In the genomic region with DNA sequence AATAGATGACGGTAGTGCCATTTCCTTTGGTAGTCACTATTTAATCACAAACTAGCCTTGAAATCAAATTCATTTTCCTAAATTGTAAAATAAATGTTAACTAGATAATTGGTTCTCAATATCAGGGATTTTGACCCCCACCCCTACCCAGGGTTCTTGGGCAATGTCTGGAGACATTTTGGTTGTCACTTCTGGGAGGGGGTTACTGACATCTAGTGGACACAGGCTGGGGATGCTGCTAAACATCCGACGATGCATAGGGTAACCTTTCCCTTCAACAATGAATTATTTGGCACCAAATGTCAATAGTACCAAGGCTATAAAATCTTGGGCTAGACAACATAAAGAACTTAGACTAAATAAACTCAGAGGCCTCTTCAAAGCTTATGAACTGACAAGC, we compare ENCODE assay signal across 16 cellular contexts.
DNase-seq lines count a peak whose midpoint lies in the region; ATAC-seq and TF ChIP-seq lines count a peak whose summit lies in the region.
"Had no signal": no experiment of that assay in that cellular context is flagged by ENCODE, and none has a peak within 500 bp of the region (broad histone marks: within the 10 kb centered on the region; RNA-seq: fewer than 3 reads in every experiment).

No MANE protein-coding gene starts in this region.

- H3K4me3 ChIP-seq in adrenal gland, result no peak overlapping the region
- H3K4me3 ChIP-seq: thyroid gland had no signal

- no peak for ATAC-seq in HG03108 (IDR thresholded peaks at IDR 0.05; ENCODE audit: unreplicated experiment)
- ATAC-seq in GM21723 (IDR thresholded peaks at IDR 0.05; ENCODE audit: unreplicated experiment), result no peak
- no peak for ATAC-seq in HG02884 (IDR thresholded peaks at IDR 0.05; ENCODE audit: unreplicated experiment)
- ATAC-seq: left cardiac atrium, natural killer cell had no signal

- no peaks in the 10 kb centered on the region for H3K36me3 ChIP-seq in adrenal gland (replicated peaks in 1 of 2)
- H3K36me3 ChIP-seq: thyroid gland had no signal

- TF ChIP-seq CTCF in GM12873 (IDR thresholded peaks at IDR 0.05; ENCODE audit: insufficient read depth, low read depth, low read length, missing control alignments), result peak; percentile 35
- TF ChIP-seq CTCF in adrenal gland (IDR thresholded peaks at IDR 0.05), result peak in 5 of 6 experiments; percentile 5 to 41 (median 34)

- peaks cover 7% of the 10 kb centered on the region for H3K27me3 ChIP-seq in adrenal gland
- H3K27me3 ChIP-seq: thyroid gland had no signal

- WGBS in adrenal gland, 4 donors, result 17 to 28% (median 24%) methylated on average over 3 of the region's 3 CpGs

- no peaks in the 10 kb centered on the region for H3K9me3 ChIP-seq in adrenal gland (replicated peaks in 1 of 3)
- H3K9me3 ChIP-seq: thyroid gland had no signal

- DNase-seq in HuH-7 (ENCODE audit: low spot score), result peak; percentile 1
- DNase-seq in adrenal gland, result peak in 3 of 7 donors; percentile 2 to 44 (median 8)
- peak; percentile 1 for DNase-seq in medulla oblongata (ENCODE audit: extremely low spot score)
- DNase-seq in COR-L47 (lab: John Stamatoyannopoulos, UW), result no peak
- DNase-seq: activated B cell treated with CpG ODN at 0.5 μM for 24 hours; activated T-cell treated with anti-CD3 and anti-CD28 coated beads for 4 hours; amygdala; effector CD4-positive, alpha-beta T cell; left cardiac atrium; natural killer cell; SIG-M5; thyroid gland had no signal

- TF ChIP-seq POLR2A in adrenal gland (IDR thresholded peaks at IDR 0.05), result no peak

- no peaks in the 10 kb centered on the region for H3K4me1 ChIP-seq in adrenal gland (replicated peaks in 1 of 2)
- H3K4me1 ChIP-seq: thyroid gland had no signal

- intact Hi-C loops in adrenal gland (cut with DNase I), result no loop called here

- H3K27ac ChIP-seq in adrenal gland, result no peak overlapping the region
- H3K27ac ChIP-seq: thyroid gland had no signal
